8 cellular contexts compared by ENCODE assay signal in the genomic region with DNA sequence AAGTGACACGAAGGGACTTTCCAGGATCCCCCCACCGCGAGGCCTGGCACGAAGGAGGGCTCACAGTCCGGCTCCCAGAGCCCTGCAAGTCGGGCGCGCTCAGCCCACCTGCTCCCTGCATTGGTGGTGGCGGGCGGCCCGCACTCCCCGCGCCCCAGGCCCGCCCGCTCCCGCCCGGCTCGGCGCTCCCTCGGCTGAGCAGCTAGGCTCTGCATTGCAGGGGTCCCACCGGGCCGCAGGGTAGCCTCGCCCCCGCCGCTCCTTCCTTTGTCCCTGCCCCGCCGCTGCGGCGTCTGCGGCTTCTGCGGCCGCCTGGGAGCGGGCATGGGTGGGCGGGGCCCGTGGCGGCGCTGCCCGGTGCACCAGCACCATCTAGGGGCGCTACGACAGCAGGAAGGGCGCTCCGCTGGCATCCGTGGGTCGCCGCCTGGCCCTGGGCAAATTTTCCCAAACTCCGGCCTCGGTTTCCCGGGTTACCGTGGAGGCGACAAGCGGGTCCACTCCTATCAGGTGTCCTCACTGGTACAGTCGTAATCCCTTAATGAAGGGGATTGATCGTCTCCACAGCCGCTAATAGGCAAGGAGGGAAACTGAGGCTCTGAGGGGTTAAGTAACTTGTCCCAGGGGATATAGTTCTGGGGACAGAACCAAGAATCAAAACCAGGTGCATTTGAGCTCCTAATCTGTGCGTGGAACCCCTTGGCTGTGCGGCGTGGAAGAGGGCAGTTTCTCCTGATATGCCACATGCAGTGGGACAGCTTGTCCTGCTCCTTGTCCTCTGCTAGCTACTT.
DNase-seq lines count a peak whose midpoint lies in the region; ATAC-seq and TF ChIP-seq lines count a peak whose summit lies in the region.

No MANE protein-coding gene starts in this region.

- H2AFZ ChIP-seq in ACC112 (ENCODE audit: low read length, unreplicated experiment) = no peak overlapping the region
- H2AFZ ChIP-seq in mesenchymal stem cell (ENCODE audit: low read depth, low read length) = no peak overlapping the region

- H3K9ac ChIP-seq in mesenchymal stem cell (ENCODE audit: low read length) = no peak overlapping the region

- H3K9me3 ChIP-seq in mesenchymal stem cell (ENCODE audit: control insufficient read depth, low read length) (no peaks in the 10 kb centered on the region), aorta (ENCODE audit: control insufficient read depth, low read length) (peaks cover 2% of the 10 kb centered on the region)

- H3K23ac ChIP-seq in mesenchymal stem cell (ENCODE audit: low read length in 2 of 2) = no peak overlapping the region

- H3K14ac ChIP-seq in mesenchymal stem cell (ENCODE audit: low read length in 2 of 2) = no peak overlapping the region

- H2AK5ac ChIP-seq in mesenchymal stem cell (ENCODE audit: low read length, severe bottlenecking) = no peak overlapping the region

- H2BK15ac ChIP-seq in mesenchymal stem cell (ENCODE audit: low read depth, poor library complexity, severe bottlenecking) = no peak overlapping the region

- H3K79me1 ChIP-seq in mesenchymal stem cell (replicated peaks; ENCODE audit: low read length, poor library complexity, severe bottlenecking) = no peaks in the 10 kb centered on the region

- H3K4me1 ChIP-seq in ACC112 (ENCODE audit: control insufficient read depth, insufficient read depth, low read length, unreplicated experiment) (no peaks in the 10 kb centered on the region), mesenchymal stem cell (ENCODE audit: control insufficient read depth, insufficient read depth, low read depth, low read length) (peaks cover 11% of the 10 kb centered on the region), aorta (ENCODE audit: control insufficient read depth in 1 of 2, insufficient read depth in 2 of 2, low read length in 2 of 2) (no peaks in the 10 kb centered on the region)

- no peak overlapping the region for H4K91ac ChIP-seq in mesenchymal stem cell (ENCODE audit: low read length)

- no peak overlapping the region for H3K27ac ChIP-seq in ACC112 (ENCODE audit: low read depth, low read length)
- no peak overlapping the region for H3K27ac ChIP-seq in mesenchymal stem cell (ENCODE audit: low read length, poor library complexity, severe bottlenecking)
- no peak overlapping the region for H3K27ac ChIP-seq in aorta (ENCODE audit: low read depth in 1 of 2, low read length in 2 of 2)

- peaks cover 38% of the 10 kb centered on the region for H3K27me3 ChIP-seq in ACC112 (ENCODE audit: insufficient read depth, low read length)
- H3K27me3 ChIP-seq in mesenchymal stem cell (ENCODE audit: control insufficient read depth in 1 of 2, insufficient read depth in 1 of 2, low read length in 2 of 2) = peaks cover 65 to 70% of the 10 kb centered on the region in 2 experiments
- H3K27me3 ChIP-seq in aorta (ENCODE audit: control insufficient read depth in 1 of 2, insufficient read depth in 2 of 2, low read length in 1 of 2) = no peaks in the 10 kb centered on the region

- WGBS in mesenchymal stem cell = 13% methylated on average over 54 of the region's 57 CpGs
- 4 to 5% methylated on average over 52 to 57 of the region's 57 CpGs for WGBS in aorta, 2 donors

- H2BK12ac ChIP-seq in mesenchymal stem cell (ENCODE audit: low read length in 2 of 2) = no peak overlapping the region

- H3K36me3 ChIP-seq in ACC112 (ENCODE audit: insufficient read depth, low read length) (no peaks in the 10 kb centered on the region), mesenchymal stem cell (ENCODE audit: control insufficient read depth in 1 of 2, insufficient read depth in 2 of 2, low read depth in 1 of 2, low read length in 2 of 2) (no peaks in the 10 kb centered on the region), aorta (ENCODE audit: control insufficient read depth in 1 of 2, insufficient read depth in 2 of 2, low read length in 1 of 2) (no peaks in the 10 kb centered on the region)

- H3K4ac ChIP-seq in mesenchymal stem cell (ENCODE audit: low read depth in 1 of 2, low read length in 2 of 2) = no peak overlapping the region

- TF ChIP-seq CTCF in GM12873 (IDR thresholded peaks at IDR 0.05; ENCODE audit: insufficient read depth, low read depth, low read length, missing control alignments) = peak; percentile 44

- H3K4me2 ChIP-seq in mesenchymal stem cell (ENCODE audit: low read length, poor library complexity, severe bottlenecking) = peak overlapping the region; percentile 94

- ATAC-seq in aorta (ENCODE audit: low FRiP score) (peak; percentile 34), GM19452 (IDR thresholded peaks at IDR 0.05; ENCODE audit: unreplicated experiment) (no peak), HG02884 (IDR thresholded peaks at IDR 0.05; ENCODE audit: unreplicated experiment) (no peak)

- DNase-seq in NCI-H69 (lab: John Stamatoyannopoulos, UW) = peak; percentile 50
- DNase-seq in ecto neural progenitor cell (ENCODE audit: low spot score) = peak; percentile 84
- peak; percentile 3 for DNase-seq in mesenchymal stem cell
- DNase-seq in aorta = peak; percentile 47 to 79

- intact Hi-C loops in aorta (cut with DNase I) = loop anchor here (5.0 to 10.0 kb wide), 2 partner anchors 871 to 873 kb away; no protein-coding TSS in a partner anchor

- H3K4me3 ChIP-seq in ACC112 (ENCODE audit: low read depth, low read length) = 0 out of 2 replicates have a peak overlapping the region, but pooled peaks have one; percentile 16
- peak overlapping the region; percentile 29 to 44 for H3K4me3 ChIP-seq in mesenchymal stem cell (ENCODE audit: insufficient read depth in 1 of 2, low read depth in 1 of 2, low read length in 2 of 2)
- H3K4me3 ChIP-seq in aorta (ENCODE audit: low read length in 2 of 2) = peak overlapping the region; percentile 21 to 39

- H2BK120ac ChIP-seq in mesenchymal stem cell (ENCODE audit: low read depth, low read length) = no peak overlapping the region

- H3K18ac ChIP-seq in mesenchymal stem cell (ENCODE audit: low read depth in 1 of 2, low read length in 2 of 2) = no peak overlapping the region

- no peak overlapping the region for H4K8ac ChIP-seq in mesenchymal stem cell (ENCODE audit: low read length)

- H3K79me2 ChIP-seq in ACC112 (ENCODE audit: control insufficient read depth, insufficient read depth, low read length, unreplicated experiment) = no peaks in the 10 kb centered on the region

- no peak overlapping the region for H2BK5ac ChIP-seq in mesenchymal stem cell (ENCODE audit: low read depth, low read length, poor library complexity, severe bottlenecking)

Comparison
In these comparisons a context has a peak if more than half of its experiments do, and no peak if none do; other contexts are left out.
1. DNase-seq: peak in every context shown above with its lines; median percentile 84 in ecto neural progenitor cell; 63 in aorta; 50 in NCI-H69; 3 in mesenchymal stem cell.